In the genomic region with DNA sequence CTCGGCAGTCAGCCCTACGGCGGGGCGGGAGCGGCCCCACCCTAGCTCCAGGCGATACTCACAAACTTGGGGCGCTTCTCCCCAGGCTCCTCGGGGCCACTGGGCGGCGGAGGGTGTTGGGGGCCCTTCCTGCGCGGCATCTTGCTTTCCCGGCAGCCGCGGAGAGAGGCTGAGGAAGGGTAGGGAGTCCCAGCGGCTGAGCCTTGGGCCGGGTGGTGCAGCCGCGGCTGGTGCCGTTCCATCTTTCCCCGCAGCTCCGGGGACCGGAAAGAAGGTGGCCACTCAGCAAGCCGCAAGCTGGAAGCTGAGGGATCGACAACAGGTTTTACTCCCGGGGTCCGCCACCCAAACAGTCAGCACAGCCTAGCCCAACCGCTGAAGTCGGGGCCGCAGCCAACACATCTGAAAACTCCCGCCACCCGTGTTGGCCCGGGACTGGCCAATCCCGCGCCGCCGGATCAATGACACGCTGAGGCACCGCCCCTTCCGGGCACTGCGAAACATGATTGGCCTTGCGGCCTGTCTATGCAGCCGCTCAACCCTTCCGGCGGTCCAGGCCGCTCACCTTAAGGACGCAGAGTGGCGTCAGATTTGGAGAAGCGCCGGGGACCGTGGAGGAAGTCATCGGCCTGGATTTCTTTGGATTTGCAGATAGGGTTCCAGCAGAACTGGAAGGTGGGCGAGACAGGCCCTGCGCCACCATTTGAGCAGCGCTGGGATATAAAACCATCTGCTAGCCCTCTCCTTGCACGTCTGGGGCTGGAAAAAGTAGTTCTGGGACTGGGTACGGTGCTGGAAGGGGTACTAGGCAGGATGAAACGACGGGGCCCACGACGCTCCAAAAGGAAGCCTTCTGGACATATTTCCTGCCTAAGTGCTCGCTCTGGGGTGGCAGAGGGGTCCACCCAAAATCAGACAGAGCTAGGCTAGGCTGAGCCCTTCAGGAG, we compare ENCODE assay signal across 1 cellular context.
TF ChIP-seq lines count a peak whose summit lies in the region.

A gene with protein sequence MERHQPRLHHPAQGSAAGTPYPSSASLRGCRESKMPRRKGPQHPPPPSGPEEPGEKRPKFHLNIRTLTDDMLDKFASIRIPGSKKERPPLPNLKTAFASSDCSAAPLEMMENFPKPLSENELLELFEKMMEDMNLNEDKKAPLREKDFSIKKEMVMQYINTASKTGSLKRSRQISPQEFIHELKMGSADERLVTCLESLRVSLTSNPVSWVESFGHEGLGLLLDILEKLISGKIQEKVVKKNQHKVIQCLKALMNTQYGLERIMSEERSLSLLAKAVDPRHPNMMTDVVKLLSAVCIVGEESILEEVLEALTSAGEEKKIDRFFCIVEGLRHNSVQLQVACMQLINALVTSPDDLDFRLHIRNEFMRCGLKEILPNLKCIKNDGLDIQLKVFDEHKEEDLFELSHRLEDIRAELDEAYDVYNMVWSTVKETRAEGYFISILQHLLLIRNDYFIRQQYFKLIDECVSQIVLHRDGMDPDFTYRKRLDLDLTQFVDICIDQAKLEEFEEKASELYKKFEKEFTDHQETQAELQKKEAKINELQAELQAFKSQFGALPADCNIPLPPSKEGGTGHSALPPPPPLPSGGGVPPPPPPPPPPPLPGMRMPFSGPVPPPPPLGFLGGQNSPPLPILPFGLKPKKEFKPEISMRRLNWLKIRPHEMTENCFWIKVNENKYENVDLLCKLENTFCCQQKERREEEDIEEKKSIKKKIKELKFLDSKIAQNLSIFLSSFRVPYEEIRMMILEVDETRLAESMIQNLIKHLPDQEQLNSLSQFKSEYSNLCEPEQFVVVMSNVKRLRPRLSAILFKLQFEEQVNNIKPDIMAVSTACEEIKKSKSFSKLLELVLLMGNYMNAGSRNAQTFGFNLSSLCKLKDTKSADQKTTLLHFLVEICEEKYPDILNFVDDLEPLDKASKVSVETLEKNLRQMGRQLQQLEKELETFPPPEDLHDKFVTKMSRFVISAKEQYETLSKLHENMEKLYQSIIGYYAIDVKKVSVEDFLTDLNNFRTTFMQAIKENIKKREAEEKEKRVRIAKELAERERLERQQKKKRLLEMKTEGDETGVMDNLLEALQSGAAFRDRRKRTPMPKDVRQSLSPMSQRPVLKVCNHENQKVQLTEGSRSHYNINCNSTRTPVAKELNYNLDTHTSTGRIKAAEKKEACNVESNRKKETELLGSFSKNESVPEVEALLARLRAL (minus strand): TSS at position 404 of the 947 bp plus-strand sequence. CDS start 162 bp downstream, at position 242.

TF ChIP-seq in HEK293, 187 proteins besides CTCF, POLR2A, EP300 and RAD21 (continued from another document):
- TF ChIP-seq, protein P1, sequence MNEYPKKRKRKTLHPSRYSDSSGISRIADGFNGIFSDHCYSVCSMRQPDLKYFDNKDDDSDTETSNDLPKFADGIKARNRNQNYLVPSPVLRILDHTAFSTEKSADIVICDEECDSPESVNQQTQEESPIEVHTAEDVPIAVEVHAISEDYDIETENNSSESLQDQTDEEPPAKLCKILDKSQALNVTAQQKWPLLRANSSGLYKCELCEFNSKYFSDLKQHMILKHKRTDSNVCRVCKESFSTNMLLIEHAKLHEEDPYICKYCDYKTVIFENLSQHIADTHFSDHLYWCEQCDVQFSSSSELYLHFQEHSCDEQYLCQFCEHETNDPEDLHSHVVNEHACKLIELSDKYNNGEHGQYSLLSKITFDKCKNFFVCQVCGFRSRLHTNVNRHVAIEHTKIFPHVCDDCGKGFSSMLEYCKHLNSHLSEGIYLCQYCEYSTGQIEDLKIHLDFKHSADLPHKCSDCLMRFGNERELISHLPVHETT (tag by site-specific recombination; IDR thresholded peaks at IDR 0.05): 0 out of 2 replicates have a peak, but pooled peaks have one; percentile 8
- TF ChIP-seq ZNF280D (tag by site-specific recombination; IDR thresholded peaks at IDR 0.05): no peak
- TF ChIP-seq ZNF777 (tag by site-specific recombination; IDR thresholded peaks at IDR 0.05; ENCODE audit: borderline replicate concordance): no peak
- TF ChIP-seq GFI1B (tag by site-specific recombination; IDR thresholded peaks at IDR 0.05): no peak
